In the genomic region with DNA sequence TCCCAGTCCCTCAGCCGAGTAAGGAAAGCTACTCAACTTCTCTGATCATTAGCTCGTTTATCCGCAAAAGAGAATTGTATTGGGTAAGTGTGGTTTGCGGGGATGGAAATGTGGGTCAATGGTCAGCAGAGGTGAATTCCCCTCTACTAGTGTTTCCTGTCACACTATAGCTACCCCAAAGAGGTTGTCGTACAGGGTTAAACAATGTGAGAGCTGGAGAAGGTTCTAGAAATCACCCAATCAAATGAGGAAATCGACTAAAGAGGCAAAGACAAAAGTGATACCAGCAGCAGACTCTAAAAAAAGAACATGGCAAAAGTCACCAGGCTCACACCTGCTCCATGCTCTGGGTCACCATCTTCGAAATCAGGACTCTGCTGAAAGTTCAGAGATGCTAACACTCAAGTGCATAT, we compare ENCODE assay signal across 8 cellular contexts.
DNase-seq lines count a peak whose midpoint lies in the region; ATAC-seq and TF ChIP-seq lines count a peak whose summit lies in the region.

No MANE protein-coding gene starts in this region.

- H3K9me3 Mint-ChIP-seq in activated T-cell treated with anti-CD3 and anti-CD28 coated beads, Interleukin-2, amount 50 U/mL, for 72 hours, result no peaks in the 10 kb centered on the region

- 62 to 72% methylated on average over 7 of the region's 7 CpGs for WGBS in esophagus squamous epithelium, 2 donors

- H3K27me3 Mint-ChIP-seq in activated T-cell treated with anti-CD3 and anti-CD28 coated beads, Interleukin-2, amount 50 U/mL, for 72 hours (ENCODE audit: low read depth), result no peaks in the 10 kb centered on the region

- peak overlapping the region; percentile 75 to 95 for H3K4me3 Mint-ChIP-seq in activated T-cell treated with anti-CD3 and anti-CD28 coated beads, Interleukin-2, amount 50 U/mL, for 72 hours

- no peak overlapping the region; a peak in 3 of 22 replicates for H3K9ac ChIP-seq in BLaER1 treated with 17β-estradiol and CSF1 and Interleukin-3, amounts not matched to agents 10 nM and 100 nM

- no peak for TF ChIP-seq CTCF in esophagus squamous epithelium (IDR thresholded peaks at IDR 0.05)

- no peaks in the 10 kb centered on the region for H3K36me3 Mint-ChIP-seq in activated T-cell treated with anti-CD3 and anti-CD28 coated beads, Interleukin-2, amount 50 U/mL, for 72 hours (ENCODE audit: insufficient read depth in 2 of 2)

- peak overlapping the region; percentile 40 to 66 (median 57) for H3K4me2 ChIP-seq in BLaER1 treated with 17β-estradiol and CSF1 and Interleukin-3, amounts not matched to agents 10 nM and 100 nM

- peak overlapping the region in 9 of 11 experiments; percentile 30 to 75 (median 61); a peak in 18 of 22 replicates for H3K27ac ChIP-seq in BLaER1 treated with 17β-estradiol and CSF1 and Interleukin-3, amounts not matched to agents 10 nM and 100 nM
- H3K27ac ChIP-seq in esophagus squamous epithelium, result peak overlapping the region in 1 of 4 donors; percentile 9

- intact Hi-C loops in esophagus squamous epithelium (cut with DNase I), result no loop called here

- H4K20me1 ChIP-seq in BLaER1 treated with 17β-estradiol and CSF1 and Interleukin-3, amounts not matched to agents 10 nM and 100 nM, result no peaks in the 10 kb centered on the region

- H3K4me3 ChIP-seq in BLaER1 treated with 17β-estradiol and CSF1 and Interleukin-3, amounts not matched to agents 10 nM and 100 nM, result no peak overlapping the region
- no peak overlapping the region for H3K4me3 ChIP-seq in esophagus squamous epithelium

- H3K4me1 ChIP-seq in BLaER1 treated with 17β-estradiol and CSF1 and Interleukin-3, amounts not matched to agents 10 nM and 100 nM, result peaks cover 44 to 71% (median 62%) of the 10 kb centered on the region in 10 experiments
- no peaks in the 10 kb centered on the region for H3K4me1 ChIP-seq in esophagus squamous epithelium

- TF ChIP-seq POLR2A in GM19099 (IDR thresholded peaks at IDR 0.05; ENCODE audit: extremely low read depth, insufficient read length, low read depth), result peak; percentile 60
- peak in 1 of 4 donors; percentile 7 for TF ChIP-seq POLR2A in esophagus squamous epithelium (IDR thresholded peaks at IDR 0.05)

- H3K36me3 ChIP-seq in BLaER1 treated with 17β-estradiol and CSF1 and Interleukin-3, amounts not matched to agents 10 nM and 100 nM, result no peaks in the 10 kb centered on the region
- H3K36me3 ChIP-seq in esophagus squamous epithelium, result no peaks in the 10 kb centered on the region

- peak; percentile 86 for ATAC-seq in HG03095 (IDR thresholded peaks at IDR 0.05; ENCODE audit: unreplicated experiment)
- ATAC-seq in activated T-cell treated with anti-CD3 and anti-CD28 coated beads, Interleukin-2, amount 50 U/mL, for 72 hours (replicated peaks in 1 of 2), result peak; percentile 83 to 84

- no peaks in the 10 kb centered on the region for H3K9me3 ChIP-seq in BLaER1 treated with 17β-estradiol and CSF1 and Interleukin-3, amounts not matched to agents 10 nM and 100 nM (replicated peaks in 1 of 11)
- H3K9me3 ChIP-seq in esophagus squamous epithelium, result no peaks in the 10 kb centered on the region

- H3K27me3 ChIP-seq in BLaER1 treated with 17β-estradiol and CSF1 and Interleukin-3, amounts not matched to agents 10 nM and 100 nM, result no peaks in the 10 kb centered on the region
- H3K27me3 ChIP-seq in esophagus squamous epithelium, result no peaks in the 10 kb centered on the region

- H3K4me1 Mint-ChIP-seq in activated T-cell treated with anti-CD3 and anti-CD28 coated beads, Interleukin-2, amount 50 U/mL, for 72 hours (ENCODE audit: low read depth), result peaks cover 68% of the 10 kb centered on the region

- DNase-seq in activated T-cell treated with anti-CD3 and anti-CD28 coated beads, Interleukin-2, amount 50 U/mL, for 72 hours, result peak; percentile 43 to 44
- DNase-seq in esophagus squamous epithelium (lab: John Stamatoyannopoulos, UW) (no peak), NCI-H2107 treated with DMSO at 0.1 percent for 48 hours (lab: John Stamatoyannopoulos, UW; ENCODE audit: unreplicated experiment) (no peak), AG08395 (ENCODE audit: low spot score) (no peak), NCI-H128 (lab: John Stamatoyannopoulos, UW; ENCODE audit: unreplicated experiment) (no peak)

- peak overlapping the region; percentile 99 for H3K27ac Mint-ChIP-seq in activated T-cell treated with anti-CD3 and anti-CD28 coated beads, Interleukin-2, amount 50 U/mL, for 72 hours

Comparison
In these comparisons a context has a peak if more than half of its experiments do, and no peak if none do; other contexts are left out.
1. DNase-seq: peak in activated T-cell treated with anti-CD3 and anti-CD28 coated beads, Interleukin-2, amount 50 U/mL, for 72 hours (2 of 2); none in esophagus squamous epithelium (single experiment), NCI-H2107 treated with DMSO at 0.1 percent for 48 hours (single experiment), AG08395 (single experiment) and NCI-H128 (single experiment).